ENCODE assay signal across 22 cellular contexts in the genomic region with DNA sequence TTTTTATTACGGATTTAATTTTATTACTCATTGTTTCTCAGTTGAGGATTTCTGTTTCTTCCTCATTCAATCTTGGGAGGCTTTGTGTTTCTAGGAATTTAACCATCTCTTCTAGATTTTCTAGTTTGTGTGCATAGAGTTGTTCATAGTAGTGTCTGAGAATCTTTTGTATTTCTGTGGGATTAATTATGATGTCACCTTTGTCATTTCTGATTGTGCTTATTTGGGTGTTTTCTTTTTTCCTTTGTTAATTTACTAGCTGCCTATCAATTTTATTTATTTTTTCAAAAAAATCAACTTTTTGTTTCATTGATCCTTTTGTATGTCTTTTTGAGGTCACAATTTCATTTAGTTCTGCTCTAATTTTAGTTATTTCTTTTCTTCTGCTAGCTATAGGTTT.
"Had no signal": no experiment of that assay in that cellular context is flagged by ENCODE, and none has a peak within 500 bp of the region (broad histone marks: within the 10 kb centered on the region; RNA-seq: fewer than 3 reads in every experiment).

No MANE protein-coding gene starts in this region.

- H3K36me3 ChIP-seq: esophagus muscularis mucosa, gastrocnemius medialis, heart right ventricle, neural progenitor cell, pancreas, tibial artery, upper lobe of left lung, uterus had no signal

- H3K27ac Mint-ChIP-seq: naive thymus-derived CD8-positive, alpha-beta T cell; neural progenitor cell; progenitor cell of endocrine pancreas; stimulated activated naive CD8-positive, alpha-beta T cell treated with anti-CD3 and anti-CD28 coated beads, Interleukin-15, Interleukin-2, amounts not matched to agents 100 ng/mL and 50 ng/mL, for 24 hours had no signal

- H3K4me2 ChIP-seq: neural progenitor cell, smooth muscle cell had no signal

- H3K4me3 ChIP-seq: esophagus muscularis mucosa, gastrocnemius medialis, heart right ventricle, neural progenitor cell, pancreas, smooth muscle cell, tibial artery, upper lobe of left lung, uterus had no signal

- H3K27me3 Mint-ChIP-seq: naive thymus-derived CD8-positive, alpha-beta T cell; progenitor cell of endocrine pancreas; stimulated activated naive CD8-positive, alpha-beta T cell treated with anti-CD3 and anti-CD28 coated beads, Interleukin-15, Interleukin-2, amounts not matched to agents 100 ng/mL and 50 ng/mL, for 24 hours had no signal

- H3K27me3 ChIP-seq: esophagus muscularis mucosa, gastrocnemius medialis, heart right ventricle, neural progenitor cell, tibial artery, upper lobe of left lung, uterus had no signal

- H3K9me3 ChIP-seq: gastrocnemius medialis, pancreas, uterus had no signal

- FAIRE-seq: endometrium, islet of Langerhans, pancreas had no signal

- H3K27ac ChIP-seq: epithelial cell of prostate, esophagus muscularis mucosa, gastrocnemius medialis, heart right ventricle, neural progenitor cell, pancreas, tibial artery, upper lobe of left lung, uterus had no signal

- H3K9ac ChIP-seq: neural progenitor cell had no signal

- DNase-seq: effector memory CD4-positive, alpha-beta T cell; gastrocnemius medialis; heart right ventricle; hypothalamus; mammary epithelial cell; naive thymus-derived CD8-positive, alpha-beta T cell; nucleus accumbens; pancreas; right cardiac atrium; stimulated activated CD4-positive, alpha-beta T cell treated with anti-CD3 and anti-CD28 coated beads, Interleukin-2, amount 100 ng/mL, for 48 hours; tibial artery; upper lobe of left lung; uterus had no signal

- H3K4me3 Mint-ChIP-seq: naive thymus-derived CD8-positive, alpha-beta T cell; neural progenitor cell; stimulated activated naive CD8-positive, alpha-beta T cell treated with anti-CD3 and anti-CD28 coated beads, Interleukin-15, Interleukin-2, amounts not matched to agents 100 ng/mL and 50 ng/mL, for 24 hours had no signal

- H3K4me1 Mint-ChIP-seq: neural progenitor cell had no signal

- H3K36me3 Mint-ChIP-seq: neural progenitor cell had no signal

- ATAC-seq: gastrocnemius medialis; heart right ventricle; left lobe of liver; naive thymus-derived CD8-positive, alpha-beta T cell; pancreas; right cardiac atrium had no signal

- H3K4me1 ChIP-seq: esophagus muscularis mucosa, gastrocnemius medialis, heart right ventricle, neural progenitor cell, pancreas, tibial artery, upper lobe of left lung, uterus had no signal
